In the genomic region with DNA sequence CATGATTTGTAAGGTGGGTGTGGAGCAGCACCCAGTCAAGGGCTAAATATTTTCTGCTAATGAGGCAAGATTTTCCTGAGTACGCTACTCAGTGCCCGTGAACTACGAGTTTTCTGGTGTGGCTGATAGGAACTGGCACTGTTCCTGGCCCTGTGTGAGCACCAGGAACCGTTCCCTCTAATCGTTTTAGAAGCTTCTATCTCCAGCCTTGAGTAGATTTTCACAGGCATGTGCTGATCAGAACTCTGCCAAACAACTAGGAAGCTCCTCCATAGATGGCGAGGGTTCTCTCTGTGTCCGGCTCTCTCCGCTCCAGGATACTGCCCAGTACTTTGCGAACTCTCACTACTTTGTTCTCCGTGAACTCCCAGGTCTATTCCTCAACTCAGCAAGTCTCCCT, we compare ENCODE assay signal across 1 cellular context.
TF ChIP-seq lines count a peak whose summit lies in the region.

No MANE protein-coding gene starts in this region.

TF ChIP-seq in GM23338, 12 proteins besides CTCF, POLR2A, EP300 and RAD21 (continued from another document):
- TF ChIP-seq, protein P1, sequence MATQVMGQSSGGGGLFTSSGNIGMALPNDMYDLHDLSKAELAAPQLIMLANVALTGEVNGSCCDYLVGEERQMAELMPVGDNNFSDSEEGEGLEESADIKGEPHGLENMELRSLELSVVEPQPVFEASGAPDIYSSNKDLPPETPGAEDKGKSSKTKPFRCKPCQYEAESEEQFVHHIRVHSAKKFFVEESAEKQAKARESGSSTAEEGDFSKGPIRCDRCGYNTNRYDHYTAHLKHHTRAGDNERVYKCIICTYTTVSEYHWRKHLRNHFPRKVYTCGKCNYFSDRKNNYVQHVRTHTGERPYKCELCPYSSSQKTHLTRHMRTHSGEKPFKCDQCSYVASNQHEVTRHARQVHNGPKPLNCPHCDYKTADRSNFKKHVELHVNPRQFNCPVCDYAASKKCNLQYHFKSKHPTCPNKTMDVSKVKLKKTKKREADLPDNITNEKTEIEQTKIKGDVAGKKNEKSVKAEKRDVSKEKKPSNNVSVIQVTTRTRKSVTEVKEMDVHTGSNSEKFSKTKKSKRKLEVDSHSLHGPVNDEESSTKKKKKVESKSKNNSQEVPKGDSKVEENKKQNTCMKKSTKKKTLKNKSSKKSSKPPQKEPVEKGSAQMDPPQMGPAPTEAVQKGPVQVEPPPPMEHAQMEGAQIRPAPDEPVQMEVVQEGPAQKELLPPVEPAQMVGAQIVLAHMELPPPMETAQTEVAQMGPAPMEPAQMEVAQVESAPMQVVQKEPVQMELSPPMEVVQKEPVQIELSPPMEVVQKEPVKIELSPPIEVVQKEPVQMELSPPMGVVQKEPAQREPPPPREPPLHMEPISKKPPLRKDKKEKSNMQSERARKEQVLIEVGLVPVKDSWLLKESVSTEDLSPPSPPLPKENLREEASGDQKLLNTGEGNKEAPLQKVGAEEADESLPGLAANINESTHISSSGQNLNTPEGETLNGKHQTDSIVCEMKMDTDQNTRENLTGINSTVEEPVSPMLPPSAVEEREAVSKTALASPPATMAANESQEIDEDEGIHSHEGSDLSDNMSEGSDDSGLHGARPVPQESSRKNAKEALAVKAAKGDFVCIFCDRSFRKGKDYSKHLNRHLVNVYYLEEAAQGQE (IDR thresholded peaks at IDR 0.05; ENCODE audit: unreplicated experiment) = no peak
- TF ChIP-seq, protein P2, sequence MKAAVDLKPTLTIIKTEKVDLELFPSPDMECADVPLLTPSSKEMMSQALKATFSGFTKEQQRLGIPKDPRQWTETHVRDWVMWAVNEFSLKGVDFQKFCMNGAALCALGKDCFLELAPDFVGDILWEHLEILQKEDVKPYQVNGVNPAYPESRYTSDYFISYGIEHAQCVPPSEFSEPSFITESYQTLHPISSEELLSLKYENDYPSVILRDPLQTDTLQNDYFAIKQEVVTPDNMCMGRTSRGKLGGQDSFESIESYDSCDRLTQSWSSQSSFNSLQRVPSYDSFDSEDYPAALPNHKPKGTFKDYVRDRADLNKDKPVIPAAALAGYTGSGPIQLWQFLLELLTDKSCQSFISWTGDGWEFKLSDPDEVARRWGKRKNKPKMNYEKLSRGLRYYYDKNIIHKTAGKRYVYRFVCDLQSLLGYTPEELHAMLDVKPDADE (IDR thresholded peaks at IDR 0.05) = no peak
- no peak for TF ChIP-seq NANOG (IDR thresholded peaks at IDR 0.05; ENCODE audit: borderline replicate concordance)
- TF ChIP-seq, protein P3, sequence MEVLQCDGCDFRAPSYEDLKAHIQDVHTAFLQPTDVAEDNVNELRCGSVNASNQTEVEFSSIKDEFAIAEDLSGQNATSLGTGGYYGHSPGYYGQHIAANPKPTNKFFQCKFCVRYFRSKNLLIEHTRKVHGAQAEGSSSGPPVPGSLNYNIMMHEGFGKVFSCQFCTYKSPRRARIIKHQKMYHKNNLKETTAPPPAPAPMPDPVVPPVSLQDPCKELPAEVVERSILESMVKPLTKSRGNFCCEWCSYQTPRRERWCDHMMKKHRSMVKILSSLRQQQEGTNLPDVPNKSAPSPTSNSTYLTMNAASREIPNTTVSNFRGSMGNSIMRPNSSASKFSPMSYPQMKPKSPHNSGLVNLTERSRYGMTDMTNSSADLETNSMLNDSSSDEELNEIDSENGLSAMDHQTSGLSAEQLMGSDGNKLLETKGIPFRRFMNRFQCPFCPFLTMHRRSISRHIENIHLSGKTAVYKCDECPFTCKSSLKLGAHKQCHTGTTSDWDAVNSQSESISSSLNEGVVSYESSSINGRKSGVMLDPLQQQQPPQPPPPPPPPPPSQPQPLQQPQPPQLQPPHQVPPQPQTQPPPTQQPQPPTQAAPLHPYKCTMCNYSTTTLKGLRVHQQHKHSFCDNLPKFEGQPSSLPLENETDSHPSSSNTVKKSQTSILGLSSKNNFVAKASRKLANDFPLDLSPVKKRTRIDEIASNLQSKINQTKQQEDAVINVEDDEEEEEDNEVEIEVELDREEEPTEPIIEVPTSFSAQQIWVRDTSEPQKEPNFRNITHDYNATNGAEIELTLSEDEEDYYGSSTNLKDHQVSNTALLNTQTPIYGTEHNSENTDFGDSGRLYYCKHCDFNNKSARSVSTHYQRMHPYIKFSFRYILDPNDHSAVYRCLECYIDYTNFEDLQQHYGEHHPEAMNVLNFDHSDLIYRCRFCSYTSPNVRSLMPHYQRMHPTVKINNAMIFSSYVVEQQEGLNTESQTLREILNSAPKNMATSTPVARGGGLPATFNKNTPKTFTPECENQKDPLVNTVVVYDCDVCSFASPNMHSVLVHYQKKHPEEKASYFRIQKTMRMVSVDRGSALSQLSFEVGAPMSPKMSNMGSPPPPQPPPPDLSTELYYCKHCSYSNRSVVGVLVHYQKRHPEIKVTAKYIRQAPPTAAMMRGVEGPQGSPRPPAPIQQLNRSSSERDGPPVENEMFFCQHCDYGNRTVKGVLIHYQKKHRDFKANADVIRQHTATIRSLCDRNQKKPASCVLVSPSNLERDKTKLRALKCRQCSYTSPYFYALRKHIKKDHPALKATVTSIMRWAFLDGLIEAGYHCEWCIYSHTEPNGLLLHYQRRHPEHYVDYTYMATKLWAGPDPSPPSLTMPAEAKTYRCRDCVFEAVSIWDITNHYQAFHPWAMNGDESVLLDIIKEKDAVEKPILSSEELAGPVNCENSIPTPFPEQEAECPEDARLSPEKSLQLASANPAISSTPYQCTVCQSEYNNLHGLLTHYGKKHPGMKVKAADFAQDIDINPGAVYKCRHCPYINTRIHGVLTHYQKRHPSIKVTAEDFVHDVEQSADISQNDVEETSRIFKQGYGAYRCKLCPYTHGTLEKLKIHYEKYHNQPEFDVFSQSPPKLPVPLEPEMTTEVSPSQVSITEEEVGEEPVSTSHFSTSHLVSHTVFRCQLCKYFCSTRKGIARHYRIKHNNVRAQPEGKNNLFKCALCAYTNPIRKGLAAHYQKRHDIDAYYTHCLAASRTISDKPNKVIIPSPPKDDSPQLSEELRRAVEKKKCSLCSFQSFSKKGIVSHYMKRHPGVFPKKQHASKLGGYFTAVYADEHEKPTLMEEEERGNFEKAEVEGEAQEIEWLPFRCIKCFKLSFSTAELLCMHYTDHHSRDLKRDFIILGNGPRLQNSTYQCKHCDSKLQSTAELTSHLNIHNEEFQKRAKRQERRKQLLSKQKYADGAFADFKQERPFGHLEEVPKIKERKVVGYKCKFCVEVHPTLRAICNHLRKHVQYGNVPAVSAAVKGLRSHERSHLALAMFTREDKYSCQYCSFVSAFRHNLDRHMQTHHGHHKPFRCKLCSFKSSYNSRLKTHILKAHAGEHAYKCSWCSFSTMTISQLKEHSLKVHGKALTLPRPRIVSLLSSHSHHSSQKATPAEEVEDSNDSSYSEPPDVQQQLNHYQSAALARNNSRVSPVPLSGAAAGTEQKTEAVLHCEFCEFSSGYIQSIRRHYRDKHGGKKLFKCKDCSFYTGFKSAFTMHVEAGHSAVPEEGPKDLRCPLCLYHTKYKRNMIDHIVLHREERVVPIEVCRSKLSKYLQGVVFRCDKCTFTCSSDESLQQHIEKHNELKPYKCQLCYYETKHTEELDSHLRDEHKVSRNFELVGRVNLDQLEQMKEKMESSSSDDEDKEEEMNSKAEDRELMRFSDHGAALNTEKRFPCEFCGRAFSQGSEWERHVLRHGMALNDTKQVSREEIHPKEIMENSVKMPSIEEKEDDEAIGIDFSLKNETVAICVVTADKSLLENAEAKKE (CRISPR knock-in tag; IDR thresholded peaks at IDR 0.05) = no peak
- no peak for TF ChIP-seq STAT1 (IDR thresholded peaks at IDR 0.05; ENCODE audit: unreplicated experiment)
- no peak for TF ChIP-seq EZH2 (IDR thresholded peaks at IDR 0.05; ENCODE audit: low read depth, unreplicated experiment)
- TF ChIP-seq EZH2phosphoT487 (IDR thresholded peaks at IDR 0.05; ENCODE audit: unreplicated experiment) = no peak
